ENCODE assay signal across 1 cellular context in the genomic region with DNA sequence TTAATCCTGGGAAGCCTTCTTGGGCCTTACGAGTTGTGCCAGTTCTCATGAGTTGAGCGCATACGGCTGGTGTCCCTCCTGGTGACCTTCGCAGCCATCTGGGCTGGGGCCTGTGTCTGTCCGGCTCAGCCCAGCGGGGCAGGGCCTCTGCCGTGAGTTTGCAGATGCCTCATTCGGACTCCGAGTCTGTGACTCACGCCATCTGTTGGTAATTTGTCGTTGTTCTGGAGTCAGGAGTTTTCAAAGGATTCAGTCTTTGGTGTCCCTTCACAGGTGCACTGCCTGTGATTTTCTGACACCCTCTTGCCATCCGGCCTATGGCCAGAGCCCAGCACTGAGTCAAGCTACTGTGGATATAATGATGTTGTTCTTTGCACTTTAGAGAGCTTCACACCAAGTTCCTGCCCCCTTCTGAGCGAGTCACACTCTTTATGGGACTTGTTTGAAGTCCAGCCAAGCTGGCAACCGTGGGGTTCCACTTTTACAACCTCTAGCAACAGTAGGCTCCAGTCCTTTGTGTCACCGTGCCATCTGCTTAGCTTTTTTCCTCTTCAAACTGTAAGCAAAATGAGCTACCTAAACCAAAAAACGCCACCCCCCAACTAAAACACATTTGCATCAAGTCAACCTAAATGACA.
TF ChIP-seq lines count a peak whose summit lies in the region.

No MANE protein-coding gene starts in this region.

TF ChIP-seq in GM23338, 12 proteins besides CTCF, POLR2A, EP300 and RAD21 (continued from another document):
- no peak for TF ChIP-seq ZNF462 (CRISPR knock-in tag; IDR thresholded peaks at IDR 0.05)
